Comparison of ENCODE assay signal across 2 cellular contexts in the genomic region with DNA sequence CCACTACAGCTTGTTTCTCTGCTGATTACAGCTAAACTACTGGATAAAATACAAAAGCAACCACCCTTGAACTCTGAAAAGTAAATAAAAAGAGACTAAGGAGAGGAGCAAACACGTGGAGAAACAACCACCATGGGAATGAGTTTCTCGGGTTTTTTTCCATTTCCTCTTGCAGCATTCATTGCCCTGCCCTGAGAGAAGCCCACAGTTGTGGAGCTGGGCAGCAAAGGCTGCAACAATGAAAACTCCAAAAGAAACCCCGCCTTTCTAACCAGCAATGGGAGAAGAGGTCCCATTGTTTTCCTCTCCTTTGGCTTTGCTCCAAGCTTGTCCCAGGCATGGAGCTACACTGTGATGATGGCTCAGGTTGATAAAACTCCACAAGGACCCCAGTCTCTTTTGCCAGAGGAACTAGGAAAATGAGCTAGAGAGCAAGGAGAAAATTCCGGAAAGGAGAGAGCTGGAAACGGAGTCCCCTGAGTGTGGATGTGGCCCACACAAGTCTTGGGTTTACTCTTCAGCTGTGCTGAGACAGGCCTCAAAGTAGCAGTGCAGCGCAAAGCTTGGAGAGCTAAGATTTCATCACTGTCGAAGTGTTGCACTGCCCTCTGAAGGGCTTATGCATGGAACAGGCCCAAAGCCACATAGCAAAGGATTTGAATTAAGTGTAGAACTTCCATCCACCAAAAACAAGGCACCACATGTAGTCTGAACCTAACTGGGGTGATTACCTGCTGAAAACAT.
TF ChIP-seq lines count a peak whose summit lies in the region.

No MANE protein-coding gene starts in this region.

TF ChIP-seq in K562, 482 proteins besides CTCF, POLR2A, EP300 and RAD21:
- TF ChIP-seq ZNF184 (CRISPR knock-in tag; IDR thresholded peaks at IDR 0.05) = 0 out of 2 replicates have a peak, but pooled peaks have one; percentile 15
- TF ChIP-seq ARNT (IDR thresholded peaks at IDR 0.05) = no peak

TF ChIP-seq in HepG2, 621 proteins besides CTCF, POLR2A, EP300 and RAD21:
- TF ChIP-seq NCOA2 (CRISPR knock-in tag; IDR thresholded peaks at IDR 0.05) (0 out of 2 replicates have a peak, but pooled peaks have one; percentile 9), BRCA1 (CRISPR knock-in tag; IDR thresholded peaks at IDR 0.05) (no peak), ZNF510 (CRISPR knock-in tag; IDR thresholded peaks at IDR 0.05; ENCODE audit: low read depth) (no peak), RAD51 (IDR thresholded peaks at IDR 0.05; ENCODE audit: borderline replicate concordance) (no peak), MAZ (IDR thresholded peaks at IDR 0.05; ENCODE audit: borderline replicate concordance, low read depth, low read length) (no peak), MAZ (CRISPR knock-in tag; IDR thresholded peaks at IDR 0.05; ENCODE audit: low read depth) (no peak), ZNF878 (CRISPR knock-in tag; IDR thresholded peaks at IDR 0.05) (no peak), MXI1 (IDR thresholded peaks at IDR 0.05; ENCODE audit: borderline replicate concordance, low read depth, low read length) (peak; percentile 26; the same call in 1 of the 3 replicates), GABPA (IDR thresholded peaks at IDR 0.05; ENCODE audit: low read depth, low read length) (no peak), GABPA (CRISPR knock-in tag; IDR thresholded peaks at IDR 0.05; ENCODE audit: low read depth) (0 out of 2 replicates have a peak, but pooled peaks have one; percentile 19), ELF3 (CRISPR knock-in tag; IDR thresholded peaks at IDR 0.05) (peak; percentile 34; the same call in 1 of the 2 replicates), RXRB (CRISPR knock-in tag; IDR thresholded peaks at IDR 0.05; ENCODE audit: borderline replicate concordance) (0 out of 2 replicates have a peak, but pooled peaks have one; percentile 26), RARA (CRISPR knock-in tag; IDR thresholded peaks at IDR 0.05) (peak; percentile 72), SOX6 (IDR thresholded peaks at IDR 0.05) (no peak), SOX6 (CRISPR knock-in tag; IDR thresholded peaks at IDR 0.05) (peak; percentile 53; the same call in 1 of the 2 replicates), GATAD2A (CRISPR knock-in tag; IDR thresholded peaks at IDR 0.05) (peak; percentile 60), SOX5 (CRISPR knock-in tag; IDR thresholded peaks at IDR 0.05; ENCODE audit: borderline replicate concordance) (peak; percentile 61; the same call in 1 of the 2 replicates), SAP130 (CRISPR knock-in tag; IDR thresholded peaks at IDR 0.05; ENCODE audit: low read depth) (peak; percentile 43; the same call in 1 of the 2 replicates), FOXA3 (CRISPR knock-in tag; IDR thresholded peaks at IDR 0.05) (peak; percentile 31; the same call in 1 of the 2 replicates), SOX13 (IDR thresholded peaks at IDR 0.05) (no peak), SOX13 (CRISPR knock-in tag; conservative IDR thresholded peaks at IDR 0.05 in 1 of 2, IDR thresholded peaks at IDR 0.05 in 1 of 2) (peak in 1 of 2 experiments; percentile 92; a peak in 2 of 4 replicates), KAT8 (CRISPR knock-in tag; IDR thresholded peaks at IDR 0.05) (peak; percentile 47; the same call in 1 of the 2 replicates)
- TF ChIP-seq, protein P1, sequence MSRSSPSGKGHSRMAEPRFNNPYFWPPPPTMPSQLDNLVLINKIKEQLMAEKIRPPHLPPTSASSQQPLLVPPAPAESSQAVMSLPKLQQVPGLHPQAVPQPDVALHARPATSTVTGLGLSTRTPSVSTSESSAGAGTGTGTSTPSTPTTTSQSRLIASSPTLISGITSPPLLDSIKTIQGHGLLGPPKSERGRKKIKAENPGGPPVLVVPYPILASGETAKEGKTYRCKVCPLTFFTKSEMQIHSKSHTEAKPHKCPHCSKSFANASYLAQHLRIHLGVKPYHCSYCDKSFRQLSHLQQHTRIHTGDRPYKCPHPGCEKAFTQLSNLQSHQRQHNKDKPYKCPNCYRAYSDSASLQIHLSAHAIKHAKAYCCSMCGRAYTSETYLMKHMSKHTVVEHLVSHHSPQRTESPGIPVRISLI (CRISPR knock-in tag; IDR thresholded peaks at IDR 0.05; ENCODE audit: borderline replicate concordance) = peak; percentile 55; the same call in 1 of the 2 replicates
- TF ChIP-seq, protein P2, sequence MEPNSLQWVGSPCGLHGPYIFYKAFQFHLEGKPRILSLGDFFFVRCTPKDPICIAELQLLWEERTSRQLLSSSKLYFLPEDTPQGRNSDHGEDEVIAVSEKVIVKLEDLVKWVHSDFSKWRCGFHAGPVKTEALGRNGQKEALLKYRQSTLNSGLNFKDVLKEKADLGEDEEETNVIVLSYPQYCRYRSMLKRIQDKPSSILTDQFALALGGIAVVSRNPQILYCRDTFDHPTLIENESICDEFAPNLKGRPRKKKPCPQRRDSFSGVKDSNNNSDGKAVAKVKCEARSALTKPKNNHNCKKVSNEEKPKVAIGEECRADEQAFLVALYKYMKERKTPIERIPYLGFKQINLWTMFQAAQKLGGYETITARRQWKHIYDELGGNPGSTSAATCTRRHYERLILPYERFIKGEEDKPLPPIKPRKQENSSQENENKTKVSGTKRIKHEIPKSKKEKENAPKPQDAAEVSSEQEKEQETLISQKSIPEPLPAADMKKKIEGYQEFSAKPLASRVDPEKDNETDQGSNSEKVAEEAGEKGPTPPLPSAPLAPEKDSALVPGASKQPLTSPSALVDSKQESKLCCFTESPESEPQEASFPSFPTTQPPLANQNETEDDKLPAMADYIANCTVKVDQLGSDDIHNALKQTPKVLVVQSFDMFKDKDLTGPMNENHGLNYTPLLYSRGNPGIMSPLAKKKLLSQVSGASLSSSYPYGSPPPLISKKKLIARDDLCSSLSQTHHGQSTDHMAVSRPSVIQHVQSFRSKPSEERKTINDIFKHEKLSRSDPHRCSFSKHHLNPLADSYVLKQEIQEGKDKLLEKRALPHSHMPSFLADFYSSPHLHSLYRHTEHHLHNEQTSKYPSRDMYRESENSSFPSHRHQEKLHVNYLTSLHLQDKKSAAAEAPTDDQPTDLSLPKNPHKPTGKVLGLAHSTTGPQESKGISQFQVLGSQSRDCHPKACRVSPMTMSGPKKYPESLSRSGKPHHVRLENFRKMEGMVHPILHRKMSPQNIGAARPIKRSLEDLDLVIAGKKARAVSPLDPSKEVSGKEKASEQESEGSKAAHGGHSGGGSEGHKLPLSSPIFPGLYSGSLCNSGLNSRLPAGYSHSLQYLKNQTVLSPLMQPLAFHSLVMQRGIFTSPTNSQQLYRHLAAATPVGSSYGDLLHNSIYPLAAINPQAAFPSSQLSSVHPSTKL (CRISPR knock-in tag; IDR thresholded peaks at IDR 0.05) = peak; percentile 62
- TF ChIP-seq, protein P3, sequence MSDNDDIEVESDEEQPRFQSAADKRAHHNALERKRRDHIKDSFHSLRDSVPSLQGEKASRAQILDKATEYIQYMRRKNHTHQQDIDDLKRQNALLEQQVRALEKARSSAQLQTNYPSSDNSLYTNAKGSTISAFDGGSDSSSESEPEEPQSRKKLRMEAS (IDR thresholded peaks at IDR 0.05) = peak; percentile 40; the same call in 1 of the 2 replicates
- TF ChIP-seq, protein P4, sequence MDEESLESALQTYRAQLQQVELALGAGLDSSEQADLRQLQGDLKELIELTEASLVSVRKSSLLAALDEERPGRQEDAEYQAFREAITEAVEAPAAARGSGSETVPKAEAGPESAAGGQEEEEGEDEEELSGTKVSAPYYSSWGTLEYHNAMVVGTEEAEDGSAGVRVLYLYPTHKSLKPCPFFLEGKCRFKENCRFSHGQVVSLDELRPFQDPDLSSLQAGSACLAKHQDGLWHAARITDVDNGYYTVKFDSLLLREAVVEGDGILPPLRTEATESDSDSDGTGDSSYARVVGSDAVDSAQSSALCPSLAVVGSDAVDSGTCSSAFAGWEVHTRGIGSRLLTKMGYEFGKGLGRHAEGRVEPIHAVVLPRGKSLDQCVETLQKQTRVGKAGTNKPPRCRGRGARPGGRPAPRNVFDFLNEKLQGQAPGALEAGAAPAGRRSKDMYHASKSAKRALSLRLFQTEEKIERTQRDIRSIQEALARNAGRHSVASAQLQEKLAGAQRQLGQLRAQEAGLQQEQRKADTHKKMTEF (CRISPR knock-in tag; IDR thresholded peaks at IDR 0.05) = peak; percentile 36; the same call in 1 of the 2 replicates
- TF ChIP-seq, protein P5, sequence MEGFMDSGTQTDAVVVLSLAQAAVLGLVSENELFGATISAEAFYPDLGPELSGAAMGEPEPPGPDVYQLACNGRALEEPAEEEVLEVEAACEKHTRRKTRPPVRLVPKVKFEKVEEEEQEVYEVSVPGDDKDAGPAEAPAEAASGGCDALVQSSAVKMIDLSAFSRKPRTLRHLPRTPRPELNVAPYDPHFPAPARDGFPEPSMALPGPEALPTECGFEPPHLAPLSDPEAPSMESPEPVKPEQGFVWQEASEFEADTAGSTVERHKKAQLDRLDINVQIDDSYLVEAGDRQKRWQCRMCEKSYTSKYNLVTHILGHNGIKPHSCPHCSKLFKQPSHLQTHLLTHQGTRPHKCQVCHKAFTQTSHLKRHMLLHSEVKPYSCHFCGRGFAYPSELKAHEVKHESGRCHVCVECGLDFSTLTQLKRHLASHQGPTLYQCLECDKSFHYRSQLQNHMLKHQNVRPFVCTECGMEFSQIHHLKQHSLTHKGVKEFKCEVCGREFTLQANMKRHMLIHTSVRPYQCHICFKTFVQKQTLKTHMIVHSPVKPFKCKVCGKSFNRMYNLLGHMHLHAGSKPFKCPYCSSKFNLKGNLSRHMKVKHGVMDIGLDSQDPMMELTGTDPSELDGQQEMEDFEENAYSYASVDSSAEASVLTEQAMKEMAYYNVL (CRISPR knock-in tag; IDR thresholded peaks at IDR 0.05; ENCODE audit: borderline replicate concordance) = peak; percentile 47; the same call in 1 of the 2 replicates
- TF ChIP-seq, protein P6, sequence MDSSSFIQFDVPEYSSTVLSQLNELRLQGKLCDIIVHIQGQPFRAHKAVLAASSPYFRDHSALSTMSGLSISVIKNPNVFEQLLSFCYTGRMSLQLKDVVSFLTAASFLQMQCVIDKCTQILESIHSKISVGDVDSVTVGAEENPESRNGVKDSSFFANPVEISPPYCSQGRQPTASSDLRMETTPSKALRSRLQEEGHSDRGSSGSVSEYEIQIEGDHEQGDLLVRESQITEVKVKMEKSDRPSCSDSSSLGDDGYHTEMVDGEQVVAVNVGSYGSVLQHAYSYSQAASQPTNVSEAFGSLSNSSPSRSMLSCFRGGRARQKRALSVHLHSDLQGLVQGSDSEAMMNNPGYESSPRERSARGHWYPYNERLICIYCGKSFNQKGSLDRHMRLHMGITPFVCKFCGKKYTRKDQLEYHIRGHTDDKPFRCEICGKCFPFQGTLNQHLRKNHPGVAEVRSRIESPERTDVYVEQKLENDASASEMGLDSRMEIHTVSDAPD (CRISPR knock-in tag; IDR thresholded peaks at IDR 0.05) = no peak
